In the genomic region with DNA sequence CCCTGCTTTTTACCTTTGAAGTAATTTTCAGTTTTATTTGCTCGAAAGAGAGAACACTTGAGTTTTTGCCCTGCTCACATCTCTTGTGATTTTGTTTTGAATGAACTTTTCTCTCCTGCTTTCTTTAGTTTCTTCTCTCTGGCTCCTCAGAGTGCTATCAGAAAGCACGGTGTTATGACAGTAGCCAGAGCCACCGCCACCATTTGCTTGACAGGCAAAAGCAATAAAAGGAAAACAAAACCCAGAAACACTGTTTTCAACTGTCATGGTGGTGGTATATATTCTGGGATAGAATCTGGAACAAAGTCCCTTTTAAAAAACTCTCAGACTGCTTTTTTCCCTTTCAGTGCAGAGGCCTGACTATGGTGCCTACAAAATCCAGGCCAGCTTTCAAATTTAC, we compare ENCODE assay signal across 25 cellular contexts. TPM values are rescaled to one million over a fixed set of nuclear protein-coding genes. Genes with fewer than 3 reads are reported as not detected.
"Had no signal": no experiment of that assay in that cellular context is flagged by ENCODE, and none has a peak within 500 bp of the region (broad histone marks: within the 10 kb centered on the region; RNA-seq: fewer than 3 reads in every experiment).

No MANE protein-coding gene starts in this region.

- DNase-seq: activated CD4-positive, alpha-beta memory T cell treated with anti-CD3 and anti-CD28 coated beads for 36 hours; activated CD4-positive, alpha-beta T cell treated with anti-CD3 and anti-CD28 coated beads for 48 hours; activated CD4-positive, CD25-positive, alpha-beta regulatory T cell treated with anti-CD3 and anti-CD28 coated beads, Interleukin-2, amount 50 U/mL, for 72 hours; activated CD8-positive, alpha-beta memory T cell treated with anti-CD3 and anti-CD28 coated beads for 24 hours; activated effector memory CD4-positive, alpha-beta T cell treated with anti-CD3 and anti-CD28 coated beads, Interleukin-2, amount 50 U/mL, for 16 hours; activated naive CD4-positive, alpha-beta T cell treated with Interleukin-2 at 50 U/mL for 16 hours; activated naive CD8-positive, alpha-beta T cell treated with anti-CD3 and anti-CD28 coated beads, Interleukin-2, amount 50 U/mL, for 24 hours; activated T-cell treated with anti-CD3 and anti-CD28 coated beads, Interleukin-2, amount 50 U/mL, for 4 hours; amniotic stem cell; body of pancreas; KG1; MV-4-11; NCI-H1092 treated with DMSO at 0.1 percent for 48 hours; NCI-H1417 treated with DMSO at 0.1 percent for 48 hours; NCI-H1694; NCI-H2029 treated with DMSO at 0.1 percent for 48 hours; NCI-H345; NCI-H510A; SHP77 had no signal

- ATAC-seq: activated naive CD4-positive, alpha-beta T cell treated with anti-CD3 and anti-CD28 coated beads, Interleukin-2, amount 50 U/mL, for 72 hours; activated naive CD8-positive, alpha-beta T cell treated with anti-CD3 and anti-CD28 coated beads, Interleukin-2, amount 50 U/mL, for 24 hours; activated T-cell treated with anti-CD3 and anti-CD28 coated beads, Interleukin-2, amount 50 U/mL, for 4 hours; body of pancreas had no signal

- H3K4me1 ChIP-seq: ascending aorta, SJSA1 had no signal

- H3K4me3 ChIP-seq: ascending aorta, body of pancreas, SJSA1 had no signal

- H3K36me3 ChIP-seq: ascending aorta, SJSA1 had no signal

- H3K27ac ChIP-seq: ascending aorta, body of pancreas, SJSA1 had no signal

- H3K9me3 ChIP-seq: ascending aorta, body of pancreas, SJSA1 had no signal

- H3K27me3 ChIP-seq: ascending aorta, body of pancreas, SJSA1 had no signal

RNA-seq across cellular contexts. Expression of gene RAG2, which starts 37.4 kb away (rescaled TPM):
- total RNA-seq: activated CD4-positive, alpha-beta memory T cell treated with anti-CD3 and anti-CD28 coated beads for 36 hours; activated naive CD4-positive, alpha-beta T cell treated with anti-CD3 and anti-CD28 coated beads, Interleukin-2, amount 50 U/mL, for 72 hours; activated T-cell treated with anti-CD3 and anti-CD28 coated beads, Interleukin-2, amount 50 U/mL, for 4 hours; ascending aorta; body of pancreas; bronchial epithelial cell; LHCN-M2; MCF 10A; SJSA1 had no signal
